24 cellular contexts compared by ENCODE assay signal in the genomic region with DNA sequence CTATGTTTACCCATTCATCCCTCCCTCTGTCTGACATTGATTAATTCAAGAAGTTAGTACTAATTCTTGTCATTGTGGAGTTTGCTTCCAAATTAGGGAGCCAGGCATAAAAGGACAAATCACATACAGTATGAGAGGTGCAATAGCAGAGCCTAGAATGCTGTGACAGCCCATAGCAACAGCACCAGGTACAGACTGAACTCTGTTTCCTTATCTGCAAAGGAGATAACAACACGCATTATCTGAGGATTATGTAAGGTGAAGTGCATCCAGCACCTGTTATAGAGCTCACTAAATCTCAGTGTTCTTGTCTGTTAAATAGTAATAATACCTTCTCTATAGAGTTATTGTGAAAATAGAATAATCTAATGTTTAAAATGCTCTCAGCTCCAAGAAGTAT.
DNase-seq lines count a peak whose midpoint lies in the region; ATAC-seq, FAIRE-seq and TF ChIP-seq lines count a peak whose summit lies in the region.
"Had no signal": no experiment of that assay in that cellular context is flagged by ENCODE, and none has a peak within 500 bp of the region (broad histone marks: within the 10 kb centered on the region; RNA-seq: fewer than 3 reads in every experiment).

No MANE protein-coding gene starts in this region.

- no peak overlapping the region for H3K27ac ChIP-seq in body of pancreas
- peak overlapping the region; percentile 86 for H3K27ac ChIP-seq in hepatocyte
- H3K27ac ChIP-seq in pancreas = no peak overlapping the region
- H3K27ac ChIP-seq in transverse colon = peak overlapping the region; percentile 53 to 69 (median 68)
- H3K27ac ChIP-seq: BLaER1, C4-2B had no signal

- peaks cover 19% of the 10 kb centered on the region for H3K4me1 ChIP-seq in body of pancreas
- H3K4me1 ChIP-seq in hepatocyte (ENCODE audit: insufficient read depth) = peaks cover 36% of the 10 kb centered on the region
- peaks cover 0 to 17% (median 12%) of the 10 kb centered on the region in 3 donors for H3K4me1 ChIP-seq in pancreas
- peaks cover 8 to 47% (median 24%) of the 10 kb centered on the region in 4 donors for H3K4me1 ChIP-seq in transverse colon
- H3K4me1 ChIP-seq: BLaER1, HAP-1 had no signal

- H3K4me2 ChIP-seq in hepatocyte = peak overlapping the region; percentile 41
- H3K4me2 ChIP-seq: BLaER1, GM23338 had no signal

- peaks cover 3% of the 10 kb centered on the region for H3K9me3 Mint-ChIP-seq in mesothelial cell of epicardium
- H3K9me3 Mint-ChIP-seq: GM23338 had no signal

- H3K27me3 Mint-ChIP-seq in mesothelial cell of epicardium (ENCODE audit: low read depth) = peaks cover 33% of the 10 kb centered on the region

- TF ChIP-seq CTCF in body of pancreas (IDR thresholded peaks at IDR 0.05) (no peak), hepatocyte (IDR thresholded peaks at IDR 0.05; ENCODE audit: poor library complexity) (no peak), pancreas (IDR thresholded peaks at IDR 0.05) (no peak), transverse colon (IDR thresholded peaks at IDR 0.05) (no peak), mesothelial cell of epicardium (IDR thresholded peaks at IDR 0.05; ENCODE audit: unreplicated experiment) (no peak)

- H3K36me3 ChIP-seq in body of pancreas (replicated peaks in 1 of 2; ENCODE audit: insufficient read depth in 1 of 2, low read depth in 2 of 2) (no peaks in the 10 kb centered on the region), hepatocyte (replicated peaks; ENCODE audit: insufficient read depth, low read depth) (no peaks in the 10 kb centered on the region), pancreas (no peaks in the 10 kb centered on the region), transverse colon (no peaks in the 10 kb centered on the region)
- H3K36me3 ChIP-seq: BLaER1, HAP-1 had no signal

- H3K27me3 ChIP-seq in body of pancreas (no peaks in the 10 kb centered on the region), hepatocyte (no peaks in the 10 kb centered on the region), pancreas (no peaks in the 10 kb centered on the region), transverse colon (no peaks in the 10 kb centered on the region)
- H3K27me3 ChIP-seq: BLaER1 had no signal

- H3K79me2 ChIP-seq in hepatocyte = no peaks in the 10 kb centered on the region

- H4K20me1 ChIP-seq in hepatocyte (ENCODE audit: insufficient read depth, poor library complexity, severe bottlenecking) = no peaks in the 10 kb centered on the region
- H4K20me1 ChIP-seq: BLaER1 had no signal

- H3K9me3 ChIP-seq in body of pancreas (no peaks in the 10 kb centered on the region), hepatocyte (ENCODE audit: low read depth) (no peaks in the 10 kb centered on the region), pancreas (no peaks in the 10 kb centered on the region), transverse colon (no peaks in the 10 kb centered on the region)
- H3K9me3 ChIP-seq: BLaER1, Caco-2, HAP-1 had no signal

- H3K4me3 Mint-ChIP-seq in mesothelial cell of epicardium = no peak overlapping the region
- H3K4me3 Mint-ChIP-seq: B cell; CD4-positive, CD25-positive, alpha-beta regulatory T cell; CD8-positive, alpha-beta T cell; GM23338; HFFc6 had no signal

- no peaks in the 10 kb centered on the region for H3K36me3 Mint-ChIP-seq in mesothelial cell of epicardium
- H3K36me3 Mint-ChIP-seq: CD4-positive, CD25-positive, alpha-beta regulatory T cell; CD8-positive, alpha-beta T cell had no signal

- no peak overlapping the region for H3K27ac Mint-ChIP-seq in mesothelial cell of epicardium
- H3K27ac Mint-ChIP-seq: B cell; CD4-positive, CD25-positive, alpha-beta regulatory T cell; CD8-positive, alpha-beta T cell; GM23338; HFFc6 had no signal

- ATAC-seq in body of pancreas (peak; percentile 76), pancreas (peak in 3 of 4 donors; percentile 44 to 57 (median 47)), HG03432 (IDR thresholded peaks at IDR 0.05; ENCODE audit: unreplicated experiment) (no peak)
- ATAC-seq: CD8-positive, alpha-beta T cell; GM23338 had no signal

- WGBS in body of pancreas, 2 donors = 13 to 17% methylated on average over 1 of the region's 1 CpG
- WGBS in hepatocyte (ENCODE audit: low lambda C conversion rate, missing lambda C conversion rate) = 32% methylated on average over 1 of the region's 1 CpG
- WGBS in pancreas, 2 donors = 7 to 12% methylated on average over 1 of the region's 1 CpG
- 61 to 89% methylated on average over 1 of the region's 1 CpG for WGBS in transverse colon (ENCODE audit: low coverage in 1 of 2), 2 donors

- H3K9me2 ChIP-seq in hepatocyte (replicated peaks; ENCODE audit: insufficient read depth) = no peaks in the 10 kb centered on the region

- DNase-seq in body of pancreas (no peak), hepatocyte (ENCODE audit: low spot score) (peak; percentile 22), pancreas (no peak), transverse colon (no peak), iPS-NIHi7 (ENCODE audit: extremely low spot score) (no peak), mesothelial cell of epicardium (ENCODE audit: low spot score in 2 of 2, unreplicated experiment in 2 of 2) (no peak), erythroblast (lab: John Stamatoyannopoulos, UW) (no peak)
- DNase-seq: Caco-2; CD4-positive, CD25-positive, alpha-beta regulatory T cell; CD8-positive, alpha-beta T cell; DMS153; EL; GDM1; HFFc6 had no signal

- no peak for TF ChIP-seq EP300 in transverse colon (IDR thresholded peaks at IDR 0.05; ENCODE audit: low read depth)

- intact Hi-C loops in body of pancreas (cut with DNase I) (no loop called here), pancreas (cut with DNase I) (no loop called here), transverse colon (cut with DNase I; ENCODE audit: low total_unique reads) (no loop called here)

- H2AFZ ChIP-seq in hepatocyte = no peak overlapping the region
- H2AFZ ChIP-seq: GM23338 had no signal

- in situ Hi-C loops in transverse colon (cut with MboI; ENCODE audit: low pct_ligation_motif_present in 1 of 4, low pct_unique_long_range_greater_than_20kb in 1 of 4, low sequenced_read_pairs in 3 of 4) = no loop called here

- FAIRE-seq in pancreas (lab: Jason Lieb, UNC) = no peak
- FAIRE-seq: A204.1, GM12891, GM18507, H54 had no signal

- H3K4me1 Mint-ChIP-seq in mesothelial cell of epicardium = no peaks in the 10 kb centered on the region
- H3K4me1 Mint-ChIP-seq: B cell; CD4-positive, CD25-positive, alpha-beta regulatory T cell; GM23338 had no signal

- H3K4me3 ChIP-seq in body of pancreas (no peak overlapping the region), hepatocyte (no peak overlapping the region), pancreas (no peak overlapping the region), transverse colon (no peak overlapping the region)
- H3K4me3 ChIP-seq: BLaER1, GM23338, HAP-1 had no signal

- TF ChIP-seq POLR2A in body of pancreas (IDR thresholded peaks at IDR 0.05) (no peak), transverse colon (IDR thresholded peaks at IDR 0.05) (no peak), erythroblast (IDR thresholded peaks at IDR 0.05; ENCODE audit: low read length) (no peak)

Comparison
In these comparisons a context has a peak if more than half of its experiments do, and no peak if none do; other contexts are left out.
1. H3K27ac ChIP-seq: peak in hepatocyte (single experiment) and transverse colon (4 of 4); none in body of pancreas (0 of 4) and pancreas (0 of 4).